7 cellular contexts compared by ENCODE assay signal in genomic region chr2:191150451-191151314, GRCh38. TPM values are rescaled to one million over a fixed set of nuclear protein-coding genes. Genes with fewer than 3 reads are reported as not detected.
A peak's percentile ranks its signal among the peaks of the same experiment; 100 is the strongest.
DNase-seq lines count a peak whose midpoint lies in the region; ATAC-seq, FAIRE-seq and TF ChIP-seq lines count a peak whose summit lies in the region.

Gene STAT4, minus strand, starts transcription at chr2:191150994. Its CDS starts 2,791 bp downstream, at chr2:191148203.

- H3K9me3 Mint-ChIP-seq in activated T-cell treated with anti-CD3 and anti-CD28 coated beads, Interleukin-2, amount 50 U/mL, for 72 hours, result no peaks in the 10 kb centered on the region

- H3K27me3 ChIP-seq in foreskin keratinocyte (no peaks in the 10 kb centered on the region), pancreas (no peaks in the 10 kb centered on the region), tibial nerve (peaks cover 3 to 9% of the 10 kb centered on the region in 2 donors)

- H3K36me3 ChIP-seq in pancreas (no peaks in the 10 kb centered on the region), tibial nerve (no peaks in the 10 kb centered on the region)

- H3K27me3 Mint-ChIP-seq in activated T-cell treated with anti-CD3 and anti-CD28 coated beads, Interleukin-2, amount 50 U/mL, for 72 hours (ENCODE audit: low read depth), result no peaks in the 10 kb centered on the region

- TF ChIP-seq EP300 in tibial nerve (IDR thresholded peaks at IDR 0.05), result no peak

- H3K4me1 Mint-ChIP-seq in activated T-cell treated with anti-CD3 and anti-CD28 coated beads, Interleukin-2, amount 50 U/mL, for 72 hours (ENCODE audit: low read depth), result peaks cover 78% of the 10 kb centered on the region

- H3K4me3 ChIP-seq in pancreas, result peak within 1 kb of the TSS; percentile 9 to 57 (median 32)
- H3K4me3 ChIP-seq in tibial nerve, result peak within 1 kb of the TSS; percentile 27 to 56 (median 51)

- no peak within 1 kb of the TSS for H3K27ac ChIP-seq in foreskin keratinocyte
- peak within 1 kb of the TSS in 2 of 4 donors; percentile 24 to 45 for H3K27ac ChIP-seq in pancreas
- H3K27ac ChIP-seq in tibial nerve, result peak within 1 kb of the TSS in 2 of 4 donors; percentile 51 to 73

- ATAC-seq in GM18511 (IDR thresholded peaks at IDR 0.05; ENCODE audit: unreplicated experiment) (peak; percentile 88), HG02840 (IDR thresholded peaks at IDR 0.05; ENCODE audit: low FRiP score, unreplicated experiment) (peak; percentile 90), foreskin keratinocyte (peak; percentile 82), pancreas (peak; percentile 64 to 89 (median 85))
- peak; percentile 91 to 92 for ATAC-seq in activated T-cell treated with anti-CD3 and anti-CD28 coated beads, Interleukin-2, amount 50 U/mL, for 72 hours (replicated peaks in 1 of 2)

- FAIRE-seq in pancreas (lab: Jason Lieb, UNC), result no peak

- TF ChIP-seq POLR2A in tibial nerve (IDR thresholded peaks at IDR 0.05), result no peak

- peak; percentile 19 for DNase-seq in NOMO-1 treated with DMSO at 0.1 percent for 48 hours (lab: John Stamatoyannopoulos, UW; ENCODE audit: unreplicated experiment)
- peak; percentile 87 to 91 for DNase-seq in activated T-cell treated with anti-CD3 and anti-CD28 coated beads, Interleukin-2, amount 50 U/mL, for 72 hours
- DNase-seq in foreskin keratinocyte, result no peak
- peak; percentile 24 to 69 (median 34) for DNase-seq in pancreas
- DNase-seq in tibial nerve (ENCODE audit: low spot score in 2 of 2), result peak in 1 of 2 donors; percentile 26

- H3K36me3 Mint-ChIP-seq in activated T-cell treated with anti-CD3 and anti-CD28 coated beads, Interleukin-2, amount 50 U/mL, for 72 hours (ENCODE audit: insufficient read depth in 2 of 2), result peaks cover 12 to 26% of the 10 kb centered on the region in 2 donors

- 4% methylated on average over 39 of the region's 39 CpGs for WGBS in pancreas, 2 donors
- 4 to 5% methylated on average over 37 to 39 of the region's 39 CpGs for WGBS in tibial nerve, 2 donors

- intact Hi-C loops in pancreas (cut with DNase I), result loop anchor here in 1 of 3 donors (10.0 kb wide), 1 partner anchor 96 kb away; no protein-coding TSS in a partner anchor

- no peaks in the 10 kb centered on the region for H3K9me3 ChIP-seq in pancreas
- H3K9me3 ChIP-seq in tibial nerve, result no peaks in the 10 kb centered on the region

- H3K4me1 ChIP-seq in foreskin keratinocyte (peaks cover 6% of the 10 kb centered on the region), pancreas (peaks cover 0 to 3% (median 0%) of the 10 kb centered on the region in 3 donors), tibial nerve (peaks cover 0 to 13% (median 0%) of the 10 kb centered on the region in 4 donors)

- H3K27ac Mint-ChIP-seq in activated T-cell treated with anti-CD3 and anti-CD28 coated beads, Interleukin-2, amount 50 U/mL, for 72 hours, result peak within 1 kb of the TSS; percentile 63

- TF ChIP-seq CTCF in foreskin keratinocyte (conservative IDR thresholded peaks at IDR 0.05) (no peak), pancreas (IDR thresholded peaks at IDR 0.05) (no peak), tibial nerve (IDR thresholded peaks at IDR 0.05) (no peak)

- peak within 1 kb of the TSS; percentile 83 to 92 for H3K4me3 Mint-ChIP-seq in activated T-cell treated with anti-CD3 and anti-CD28 coated beads, Interleukin-2, amount 50 U/mL, for 72 hours

RNA-seq across cellular contexts. Expression of gene STAT4, which starts in this region (rescaled TPM):
- total RNA-seq in activated T-cell treated with anti-CD3 and anti-CD28 coated beads, Interleukin-2, amount 50 U/mL, for 72 hours, result 100 to 1,000 TPM; 104 to 125 TPM
- total RNA-seq in foreskin keratinocyte (0.46 and 0.71 TPM in 2 replicates), pancreas (1 to 10 TPM in 5 of 6 donors, under 1 TPM in 1; 0.60 to 2.5 (median 1.4) TPM), tibial nerve (1 to 10 TPM in 2 of 4 donors, under 1 TPM in 1, not detected in 1; 0.39 to 4.2 (median 2.3) TPM)
- polyA plus RNA-seq in foreskin keratinocyte (0.25 and 0.30 TPM in 2 replicates), pancreas (1 to 10 TPM; 2.0 to 6.4 TPM)

Comparison
In these comparisons a context has a peak if more than half of its experiments do, and no peak if none do; other contexts are left out.
1. RNA of gene STAT4 (total RNA-seq): 104 to 125 TPM in activated T-cell treated with anti-CD3 and anti-CD28 coated beads, Interleukin-2, amount 50 U/mL, for 72 hours; 0.39 to 4.2 TPM in tibial nerve, 0.60 to 2.5 TPM in pancreas and 0.46 to 0.71 TPM in foreskin keratinocyte; every median in the first group is over 10 times any median in the second.
2. Peak in ATAC-seq in foreskin keratinocyte; RNA of the gene not detected or under 1 TPM.
3. DNase-seq: peak in NOMO-1 treated with DMSO at 0.1 percent for 48 hours (single experiment), activated T-cell treated with anti-CD3 and anti-CD28 coated beads, Interleukin-2, amount 50 U/mL, for 72 hours (2 of 2) and pancreas (6 of 6); none in foreskin keratinocyte (0 of 2).
4. Peak in every context shown above with its lines, with median percentiles within 50 percentile points of each other: ATAC-seq.